8 cellular contexts compared by ENCODE assay signal in genomic region chr18:36829362-36830140, GRCh38.
DNase-seq lines count a peak whose midpoint lies in the region; ATAC-seq and TF ChIP-seq lines count a peak whose summit lies in the region.

No MANE protein-coding gene starts in this region.

- no peaks in the 10 kb centered on the region for H3K9me3 ChIP-seq in WERI-Rb-1 (ENCODE audit: severe bottlenecking)
- no peaks in the 10 kb centered on the region for H3K9me3 ChIP-seq in parathyroid adenoma (ENCODE audit: control insufficient read depth, low read length)

- H3K27ac ChIP-seq in C4-2B (peak overlapping the region; percentile 90), HL-60 (replicated peaks) (peak overlapping the region; percentile 85), WERI-Rb-1 (peak overlapping the region; percentile 69), parathyroid adenoma (peak overlapping the region; percentile 73)

- H2AFZ ChIP-seq in parathyroid adenoma = peak overlapping the region; percentile 95

- peaks cover 9% of the 10 kb centered on the region; the same call in 1 of the 2 replicates for H3K36me3 ChIP-seq in WERI-Rb-1
- no peaks in the 10 kb centered on the region for H3K36me3 ChIP-seq in parathyroid adenoma (ENCODE audit: control insufficient read depth, insufficient read depth, low read length)

- TF ChIP-seq CTCF in C4-2B (conservative IDR thresholded peaks at IDR 0.05) (peak; percentile 32; the same call in 1 of the 2 replicates), HL-60 (IDR thresholded peaks at IDR 0.05; ENCODE audit: insufficient read depth, low read length) (no peak), WERI-Rb-1 (IDR thresholded peaks at IDR 0.05; ENCODE audit: low read depth, low read length) (no peak), foreskin fibroblast (IDR thresholded peaks at IDR 0.05; ENCODE audit: low read depth, low read length) (no peak), parathyroid adenoma (IDR thresholded peaks at IDR 0.05) (no peak)

- no peak for DNase-seq in HL-60 (ENCODE audit: low read depth in 1 of 2, low spot score in 1 of 2)
- DNase-seq in WERI-Rb-1 = no peak
- DNase-seq in foreskin fibroblast = peak; percentile 12 to 53

- H3K4me3 ChIP-seq in HL-60 (replicated peaks; ENCODE audit: insufficient read depth, low read length) (peak overlapping the region; percentile 84), WERI-Rb-1 (ENCODE audit: low read depth, low read length) (peak overlapping the region; percentile 89), foreskin fibroblast (ENCODE audit: low read depth in 1 of 2, low read length in 2 of 2) (peak overlapping the region; percentile 91 to 94), parathyroid adenoma (ENCODE audit: low read depth, low read length) (peak overlapping the region; percentile 81)

- no peaks in the 10 kb centered on the region for H3K4me1 ChIP-seq in parathyroid adenoma

- peaks cover 3% of the 10 kb centered on the region for H3K79me2 ChIP-seq in parathyroid adenoma

- H3K4me2 ChIP-seq in parathyroid adenoma (ENCODE audit: low read length) = peak overlapping the region; percentile 96

- ATAC-seq in GM19324 (IDR thresholded peaks at IDR 0.05; ENCODE audit: low FRiP score, unreplicated experiment) (no peak), GM21447 (IDR thresholded peaks at IDR 0.05; ENCODE audit: unreplicated experiment) (no peak), GM19328 (IDR thresholded peaks at IDR 0.05; ENCODE audit: unreplicated experiment) (no peak)

- no peaks in the 10 kb centered on the region for H3K27me3 ChIP-seq in HL-60 (ENCODE audit: insufficient read depth, poor library complexity, severe bottlenecking)
- no peaks in the 10 kb centered on the region for H3K27me3 ChIP-seq in WERI-Rb-1 (ENCODE audit: insufficient read depth, low read depth, severe bottlenecking)
- H3K27me3 ChIP-seq in parathyroid adenoma (ENCODE audit: control insufficient read depth, insufficient read depth, low read length) = no peaks in the 10 kb centered on the region

- H3K9ac ChIP-seq in parathyroid adenoma = peak overlapping the region; percentile 32

Comparison
In these comparisons a context has a peak if more than half of its experiments do, and no peak if none do; other contexts are left out.
1. DNase-seq: peak in foreskin fibroblast (2 of 2); none in HL-60 (0 of 2) and WERI-Rb-1 (single experiment).
2. Peak in every context shown above with its lines, with median percentiles within 50 percentile points of each other: H3K27ac ChIP-seq and H3K4me3 ChIP-seq.